Comparison of ENCODE assay signal across 26 cellular contexts in genomic region chr20:11181964-11182363, GRCh38.
"Had no signal": no experiment of that assay in that cellular context is flagged by ENCODE, and none has a peak within 500 bp of the region (broad histone marks: within the 10 kb centered on the region; RNA-seq: fewer than 3 reads in every experiment).

No MANE protein-coding gene starts in this region.

- H3K4me1 ChIP-seq: esophagus muscularis mucosa, gastroesophageal sphincter, transverse colon had no signal

- H3K36me3 ChIP-seq: esophagus muscularis mucosa, gastroesophageal sphincter, left ventricle myocardium inferior, ovary, right atrium auricular region, transverse colon had no signal

- H3K9me3 ChIP-seq: gastroesophageal sphincter, ovary, transverse colon had no signal

- H3K36me3 Mint-ChIP-seq: activated naive CD8-positive, alpha-beta T cell treated with anti-CD3 and anti-CD28 coated beads, Interleukin-2, amount 10 ng/mL, durations not matched to agents 7 days and 5 days; naive thymus-derived CD8-positive, alpha-beta T cell; stimulated activated naive B cell treated with anti-CD40 and anti-IgM and Interleukin-4, amounts not matched to agents 10 μg/mL and 1 μg/mL and 100 μg/mL, for 72 hours had no signal

- H3K4me3 Mint-ChIP-seq: activated naive CD4-positive, alpha-beta T cell treated with anti-CD3 and anti-CD28 coated beads for 36 hours; activated naive CD8-positive, alpha-beta T cell treated with anti-CD3 and anti-CD28 coated beads, Interleukin-2, amount 10 ng/mL, durations not matched to agents 7 days and 5 days; activated T-cell treated with anti-CD3 and anti-CD28 coated beads, Interleukin-2, amount 50 U/mL, for 72 hours; mesothelial cell of epicardium; naive thymus-derived CD8-positive, alpha-beta T cell; stimulated activated naive B cell treated with anti-CD40 and anti-IgM and Interleukin-4, amounts not matched to agents 10 μg/mL and 1 μg/mL and 100 μg/mL, for 72 hours; T-helper 17 cell had no signal

- DNase-seq: activated CD4-positive, alpha-beta T cell treated with anti-CD3 and anti-CD28 coated beads for 4 hours; activated CD4-positive, alpha-beta T cell treated with anti-CD3 and anti-CD28 coated beads, Interleukin-2, amount 50 U/mL, for 48 hours; activated CD4-positive, CD25-positive, alpha-beta regulatory T cell; activated effector memory CD4-positive, alpha-beta T cell treated with Interleukin-2 at 50 U/mL for 16 hours; activated naive CD4-positive, alpha-beta T cell treated with anti-CD3 and anti-CD28 coated beads for 36 hours; activated naive CD8-positive, alpha-beta T cell treated with anti-CD3 and anti-CD28 coated beads, Interleukin-2, amount 10 ng/mL, durations not matched to agents 7 days and 5 days; activated T-cell treated with anti-CD3 and anti-CD28 coated beads, Interleukin-2, amount 50 U/mL, for 72 hours; amniotic stem cell; cortex of kidney; effector CD4-positive, alpha-beta T cell; head of caudate nucleus; left ventricle myocardium inferior; naive thymus-derived CD8-positive, alpha-beta T cell; ovary; psoas muscle; stimulated activated CD4-positive, alpha-beta T cell treated with anti-CD3 and anti-CD28 coated beads, Interleukin-2, amount 100 ng/mL, for 24 hours; stimulated activated CD8-positive, alpha-beta memory T cell treated with anti-CD3 and anti-CD28 coated beads, Interleukin-4, amount 100 ng/mL, for 48 hours; stimulated activated naive B cell treated with anti-CD40 and anti-IgM and Interleukin-4, amounts not matched to agents 10 μg/mL and 1 μg/mL and 100 μg/mL, for 72 hours; SW 1271; T-helper 17 cell; transverse colon had no signal

- H3K27ac Mint-ChIP-seq: activated naive CD4-positive, alpha-beta T cell treated with anti-CD3 and anti-CD28 coated beads for 36 hours; activated naive CD8-positive, alpha-beta T cell treated with anti-CD3 and anti-CD28 coated beads, Interleukin-2, amount 10 ng/mL, durations not matched to agents 7 days and 5 days; activated T-cell treated with anti-CD3 and anti-CD28 coated beads, Interleukin-2, amount 50 U/mL, for 72 hours; mesothelial cell of epicardium; naive thymus-derived CD8-positive, alpha-beta T cell; stimulated activated naive B cell treated with anti-CD40 and anti-IgM and Interleukin-4, amounts not matched to agents 10 μg/mL and 1 μg/mL and 100 μg/mL, for 72 hours; T-helper 17 cell had no signal

- H3K4me3 ChIP-seq: esophagus muscularis mucosa, gastroesophageal sphincter, left ventricle myocardium inferior, ovary, psoas muscle, right atrium auricular region, skin epidermis, transverse colon had no signal

- ATAC-seq: activated T-cell treated with anti-CD3 and anti-CD28 coated beads, Interleukin-2, amount 50 U/mL, for 72 hours; naive thymus-derived CD8-positive, alpha-beta T cell; stimulated activated naive B cell treated with anti-CD40 and anti-IgM and Interleukin-4, amounts not matched to agents 10 μg/mL and 1 μg/mL and 100 μg/mL, for 72 hours; T-helper 17 cell had no signal

- H3K4me1 Mint-ChIP-seq: activated naive CD8-positive, alpha-beta T cell treated with anti-CD3 and anti-CD28 coated beads, Interleukin-2, amount 10 ng/mL, durations not matched to agents 7 days and 5 days; mesothelial cell of epicardium; naive thymus-derived CD8-positive, alpha-beta T cell; stimulated activated naive B cell treated with anti-CD40 and anti-IgM and Interleukin-4, amounts not matched to agents 10 μg/mL and 1 μg/mL and 100 μg/mL, for 72 hours; T-helper 17 cell had no signal

- H3K27me3 Mint-ChIP-seq: activated naive CD8-positive, alpha-beta T cell treated with anti-CD3 and anti-CD28 coated beads, Interleukin-2, amount 10 ng/mL, durations not matched to agents 7 days and 5 days; naive thymus-derived CD8-positive, alpha-beta T cell; stimulated activated naive B cell treated with anti-CD40 and anti-IgM and Interleukin-4, amounts not matched to agents 10 μg/mL and 1 μg/mL and 100 μg/mL, for 72 hours; T-helper 17 cell had no signal

- H3K27ac ChIP-seq: esophagus muscularis mucosa, gastroesophageal sphincter, left ventricle myocardium inferior, ovary, psoas muscle, right atrium auricular region, skin epidermis, transverse colon had no signal

- H3K27me3 ChIP-seq: esophagus muscularis mucosa, gastroesophageal sphincter, right atrium auricular region, transverse colon had no signal
